Comparison of ENCODE assay signal across 8 cellular contexts in genomic region chr5:76337949-76338589, GRCh38.
DNase-seq lines count a peak whose midpoint lies in the region; ATAC-seq and TF ChIP-seq lines count a peak whose summit lies in the region.

No MANE protein-coding gene starts in this region.

- TF ChIP-seq CTCF in KMS-11 (conservative IDR thresholded peaks at IDR 0.05; ENCODE audit: low read depth, low read length) (peak; percentile 77), endodermal cell (conservative IDR thresholded peaks at IDR 0.05) (peak; percentile 82), neural cell (IDR thresholded peaks at IDR 0.05; ENCODE audit: poor library complexity, severe bottlenecking) (peak; percentile 33), tibial artery (IDR thresholded peaks at IDR 0.05) (no peak)

- no peaks in the 10 kb centered on the region for H4K20me1 ChIP-seq in KMS-11 (ENCODE audit: insufficient read depth)
- H4K20me1 ChIP-seq in neural cell (ENCODE audit: insufficient read depth) = no peaks in the 10 kb centered on the region

- H2AFZ ChIP-seq in KMS-11 (ENCODE audit: low read depth) = peak overlapping the region; percentile 27
- H2AFZ ChIP-seq in neural cell (ENCODE audit: low read depth, low read length) = no peak overlapping the region

- no peaks in the 10 kb centered on the region for H3K36me3 ChIP-seq in KMS-11 (ENCODE audit: insufficient read depth)
- no peaks in the 10 kb centered on the region for H3K36me3 ChIP-seq in endodermal cell (ENCODE audit: control insufficient read depth, insufficient read depth, low read length)
- no peaks in the 10 kb centered on the region for H3K36me3 ChIP-seq in neural cell (ENCODE audit: insufficient read depth, low read length)
- H3K36me3 ChIP-seq in tibial artery = no peaks in the 10 kb centered on the region

- H3K27me3 ChIP-seq in right cardiac atrium (ENCODE audit: control insufficient read depth, insufficient read depth) (no peaks in the 10 kb centered on the region), KMS-11 (ENCODE audit: insufficient read depth, low read depth) (no peaks in the 10 kb centered on the region), endodermal cell (ENCODE audit: control insufficient read depth, insufficient read depth, low read length, poor library complexity, severe bottlenecking) (no peaks in the 10 kb centered on the region), neural cell (ENCODE audit: insufficient read depth, low read depth, low read length) (no peaks in the 10 kb centered on the region), tibial artery (no peaks in the 10 kb centered on the region)

- POLR2A ChIA-PET in activated CD4-positive, alpha-beta T cell treated with anti-CD3 and anti-CD28 coated beads for 36 hours (lab: Charles Lee) = no interaction called here

- peak; percentile 71 for ATAC-seq in Right ventricle myocardium superior (ENCODE audit: poor library complexity)
- ATAC-seq in right cardiac atrium = no peak
- peak; percentile 80 for ATAC-seq in activated CD4-positive, alpha-beta T cell treated with anti-CD3 and anti-CD28 coated beads for 36 hours
- ATAC-seq in GM19328 (IDR thresholded peaks at IDR 0.05; ENCODE audit: unreplicated experiment) = no peak

- WGBS in right cardiac atrium = 0% methylated on average over 1 of the region's 1 CpG
- WGBS in endodermal cell (ENCODE audit: insufficient coverage in 1 of 2, insufficient read length in 1 of 2), 2 experiments = 8 to 17% methylated on average over 1 of the region's 1 CpG

- no peaks in the 10 kb centered on the region for H3K27me3 Mint-ChIP-seq in activated CD4-positive, alpha-beta T cell treated with anti-CD3 and anti-CD28 coated beads for 36 hours
- no peaks in the 10 kb centered on the region for H3K27me3 Mint-ChIP-seq in endodermal cell (ENCODE audit: insufficient read depth)

- DNase-seq in Right ventricle myocardium superior (no peak), right cardiac atrium (no peak), endodermal cell (peak; percentile 94), tibial artery (no peak)
- peak; percentile 47 for DNase-seq in activated CD4-positive, alpha-beta T cell treated with anti-CD3 and anti-CD28 coated beads for 36 hours

- H3K9ac ChIP-seq in KMS-11 (no peak overlapping the region), endodermal cell (ENCODE audit: extremely low read depth, low read length, poor library complexity, severe bottlenecking) (no peak overlapping the region), neural cell (ENCODE audit: low read length) (no peak overlapping the region)

- H3K27ac ChIP-seq in right cardiac atrium (ENCODE audit: low read length) = no peak overlapping the region
- H3K27ac ChIP-seq in KMS-11 = no peak overlapping the region
- H3K27ac ChIP-seq in endodermal cell (ENCODE audit: low read depth, low read length) = no peak overlapping the region
- no peak overlapping the region for H3K27ac ChIP-seq in neural cell (ENCODE audit: low read length)
- no peak overlapping the region for H3K27ac ChIP-seq in tibial artery

- no peak overlapping the region for H3K27ac Mint-ChIP-seq in activated CD4-positive, alpha-beta T cell treated with anti-CD3 and anti-CD28 coated beads for 36 hours
- H3K27ac Mint-ChIP-seq in endodermal cell = peak overlapping the region; percentile 94

- peak; percentile 21 for TF ChIP-seq RAD21 in neural cell (conservative IDR thresholded peaks at IDR 0.05)

- CTCF ChIA-PET in activated CD4-positive, alpha-beta T cell treated with anti-CD3 and anti-CD28 coated beads for 36 hours (lab: Charles Lee) = interaction anchor here (0.6 to 1.1 kb wide), 3 partner anchors 10 to 244 kb away, joined by 3 to 5 read pairs (median 3); no protein-coding TSS in a partner anchor

- H3K79me2 ChIP-seq in KMS-11 (ENCODE audit: insufficient read depth, low read depth) (no peaks in the 10 kb centered on the region), neural cell (replicated peaks; ENCODE audit: insufficient read depth, low read length) (no peaks in the 10 kb centered on the region)

- no peaks in the 10 kb centered on the region for H3K36me3 Mint-ChIP-seq in activated CD4-positive, alpha-beta T cell treated with anti-CD3 and anti-CD28 coated beads for 36 hours (ENCODE audit: low read depth)
- peaks cover 11% of the 10 kb centered on the region for H3K36me3 Mint-ChIP-seq in endodermal cell (ENCODE audit: low read depth)

- H3K4me3 ChIP-seq in right cardiac atrium (ENCODE audit: low read length) (no peak overlapping the region), KMS-11 (IDR thresholded peaks at IDR 0.05; ENCODE audit: insufficient read depth, low read depth, low read length) (no peak overlapping the region), endodermal cell (ENCODE audit: low read length) (no peak overlapping the region), neural cell (ENCODE audit: low read length) (no peak overlapping the region), tibial artery (no peak overlapping the region)

- H3K9me3 ChIP-seq in right cardiac atrium (ENCODE audit: control insufficient read depth, low read length) (no peaks in the 10 kb centered on the region), endodermal cell (ENCODE audit: control insufficient read depth, low read length) (peaks cover 19% of the 10 kb centered on the region), neural cell (ENCODE audit: low read length) (no peaks in the 10 kb centered on the region), tibial artery (no peaks in the 10 kb centered on the region)

- no peaks in the 10 kb centered on the region for H3K4me1 ChIP-seq in right cardiac atrium (ENCODE audit: control insufficient read depth, insufficient read depth, low read length)
- H3K4me1 ChIP-seq in KMS-11 (ENCODE audit: low read depth, poor library complexity, severe bottlenecking) = peaks cover 56% of the 10 kb centered on the region
- H3K4me1 ChIP-seq in endodermal cell (ENCODE audit: control insufficient read depth, insufficient read depth, low read length) = peaks cover 7% of the 10 kb centered on the region
- no peaks in the 10 kb centered on the region for H3K4me1 ChIP-seq in tibial artery

- no peaks in the 10 kb centered on the region for H3F3A ChIP-seq in neural cell (ENCODE audit: insufficient read depth, low read length, poor library complexity, severe bottlenecking)

- TF ChIP-seq EP300 in neural cell (conservative IDR thresholded peaks at IDR 0.05; ENCODE audit: poor library complexity, severe bottlenecking) = no peak

- H3K9me3 Mint-ChIP-seq in activated CD4-positive, alpha-beta T cell treated with anti-CD3 and anti-CD28 coated beads for 36 hours (ENCODE audit: low read depth) = no peaks in the 10 kb centered on the region
- peaks cover 22% of the 10 kb centered on the region for H3K9me3 Mint-ChIP-seq in endodermal cell

- H3K4me3 Mint-ChIP-seq in activated CD4-positive, alpha-beta T cell treated with anti-CD3 and anti-CD28 coated beads for 36 hours = no peak overlapping the region
- H3K4me3 Mint-ChIP-seq in endodermal cell = no peak overlapping the region

- H3K9me2 ChIP-seq in neural cell (ENCODE audit: insufficient read depth, low read length) = no peaks in the 10 kb centered on the region

- H3K4me1 Mint-ChIP-seq in activated CD4-positive, alpha-beta T cell treated with anti-CD3 and anti-CD28 coated beads for 36 hours = peaks cover 24% of the 10 kb centered on the region
- H3K4me1 Mint-ChIP-seq in endodermal cell = peaks cover 42% of the 10 kb centered on the region

- peak overlapping the region; percentile 20 for H3K4me2 ChIP-seq in KMS-11
- no peak overlapping the region for H3K4me2 ChIP-seq in neural cell (ENCODE audit: low read length)

- intact Hi-C loops in Right ventricle myocardium superior (cut with DNase I) (no loop called here), right cardiac atrium (cut with DNase I) (no loop called here), tibial artery (cut with DNase I; ENCODE audit: low total_unique reads) (no loop called here)
- intact Hi-C loops in activated CD4-positive, alpha-beta T cell treated with anti-CD3 and anti-CD28 coated beads for 36 hours (cut with DNase I, micrococcal nuclease) = loop anchor here (1.0 to 5.0 kb wide), 5 partner anchors 65 to 304 kb away; partner anchors contain the start of gene IQGAP2 (in 1 of the 2)

TF ChIP-seq in neural cell, 6 proteins besides CTCF, POLR2A, EP300 and RAD21:
- TF ChIP-seq TAF1 (IDR thresholded peaks at IDR 0.05; ENCODE audit: low read depth) (no peak), SMC3 (conservative IDR thresholded peaks at IDR 0.05; ENCODE audit: poor library complexity) (peak; percentile 25), EZH2 (IDR thresholded peaks at IDR 0.05; ENCODE audit: borderline replicate concordance, insufficient read depth, low read length, poor library complexity, severe bottlenecking) (no peak)

Comparison
In these comparisons a context has a peak if more than half of its experiments do, and no peak if none do; other contexts are left out.
1. ATAC-seq: peak in Right ventricle myocardium superior (single experiment) and activated CD4-positive, alpha-beta T cell treated with anti-CD3 and anti-CD28 coated beads for 36 hours (single experiment); none in right cardiac atrium (0 of 2) and GM19328 (single experiment).
2. DNase-seq: peak in activated CD4-positive, alpha-beta T cell treated with anti-CD3 and anti-CD28 coated beads for 36 hours (single experiment) and endodermal cell (single experiment); none in Right ventricle myocardium superior (single experiment), right cardiac atrium (0 of 3) and tibial artery (0 of 2).
3. CTCF ChIP-seq: peak in KMS-11 (single experiment), endodermal cell (single experiment) and neural cell (single experiment); none in tibial artery (0 of 2).
4. intact Hi-C loops: an anchor here in activated CD4-positive, alpha-beta T cell treated with anti-CD3 and anti-CD28 coated beads for 36 hours (1.0 to 5.0 kb wide); none called in Right ventricle myocardium superior, right cardiac atrium and tibial artery.